Comparison of ENCODE assay signal across 29 cellular contexts in the genomic region with DNA sequence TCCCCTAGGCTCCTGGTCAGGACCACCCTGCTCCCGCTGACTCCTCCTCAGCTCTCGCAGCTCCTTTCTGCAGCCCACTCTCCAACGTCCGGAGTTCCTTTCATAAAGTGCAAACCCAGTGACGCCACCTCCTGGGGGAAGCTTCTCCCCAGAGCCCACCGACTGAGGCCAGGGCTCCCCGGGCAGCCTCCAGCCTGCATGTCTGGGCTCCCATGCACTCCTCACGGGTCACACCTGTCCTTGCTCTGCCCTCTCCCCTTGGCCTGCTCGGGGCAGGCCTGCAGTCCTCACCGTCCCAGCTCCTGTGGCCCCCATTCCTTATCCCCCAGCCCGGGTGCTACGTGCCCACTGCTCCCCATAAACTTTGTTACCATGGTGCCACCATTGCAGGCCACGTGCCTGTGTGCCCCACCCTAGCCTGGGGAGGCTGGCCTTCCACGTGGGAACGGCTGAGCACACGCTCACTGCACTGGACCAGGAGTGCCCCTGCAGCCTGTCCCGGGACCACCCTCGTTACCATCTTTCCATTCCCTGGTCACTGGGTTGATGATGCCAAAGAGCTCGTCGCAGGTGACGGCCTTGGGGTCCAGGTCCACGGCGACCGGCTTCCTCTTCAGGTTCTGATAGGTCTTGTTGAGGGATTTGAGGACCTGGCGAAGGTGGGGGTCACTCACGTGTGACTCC.
"Had no signal": no experiment of that assay in that cellular context is flagged by ENCODE, and none has a peak within 500 bp of the region (broad histone marks: within the 10 kb centered on the region; RNA-seq: fewer than 3 reads in every experiment).

No MANE protein-coding gene starts in this region.

- DNase-seq: activated CD4-positive, alpha-beta T cell treated with anti-CD3 and anti-CD28 coated beads for 48 hours; activated CD4-positive, alpha-beta T cell treated with anti-CD3 and anti-CD28 coated beads, Interleukin-2, amount 50 U/mL, for 4 hours; activated CD4-positive, CD25-positive, alpha-beta regulatory T cell treated with anti-CD3 and anti-CD28 coated beads, Interleukin-2, amount 50 U/mL, for 72 hours; activated CD8-positive, alpha-beta memory T cell treated with anti-CD3 and anti-CD28 coated beads, Interleukin-2, amount 50 U/mL, for 48 hours; activated CD8-positive, alpha-beta T cell treated with anti-CD3 and anti-CD28 coated beads, Interleukin-2, amount 10 ng/mL, durations not matched to agents 7 days and 5 days; activated effector memory CD4-positive, alpha-beta T cell treated with Interleukin-2 at 50 U/mL for 16 hours; activated naive CD4-positive, alpha-beta T cell; activated naive CD8-positive, alpha-beta T cell treated with anti-CD3 and anti-CD28 coated beads, Interleukin-2, amount 50 U/mL, for 24 hours; activated T-cell treated with anti-CD3 and anti-CD28 coated beads, Interleukin-2, amount 50 U/mL, for 24 hours; amniotic stem cell; body of pancreas; central memory CD4-positive, alpha-beta T cell; NCI-H1092; NCI-H1417; NCI-H1930; NCI-H2171; NCI-H2227 treated with DMSO at 0.1 percent for 48 hours; NCI-H446 treated with DMSO at 0.1 percent for 48 hours; NCI-H526; NCI-H82; NK-92 treated with Interleukin-12 subunit alpha and Interleukin-12 subunit beta, amount 100 ng/mL, for 24 hours; Peyer's patch; SHP77 had no signal

- H3K27ac ChIP-seq: ascending aorta, Peyer's patch, SJSA1 had no signal

- H3K27me3 Mint-ChIP-seq: activated naive CD4-positive, alpha-beta T cell treated with anti-CD3 and anti-CD28 coated beads, Interleukin-2, amount 50 U/mL, for 24 hours; activated naive CD8-positive, alpha-beta T cell treated with anti-CD3 and anti-CD28 coated beads, Interleukin-2, amount 50 U/mL, for 24 hours; activated T-cell treated with anti-CD3 and anti-CD28 coated beads, Interleukin-2, amount 50 U/mL, for 24 hours had no signal

- H3K36me3 ChIP-seq: ascending aorta, Peyer's patch, SJSA1 had no signal

- H3K27me3 ChIP-seq: ascending aorta, body of pancreas, Peyer's patch had no signal

- H3K9me3 ChIP-seq: ascending aorta, body of pancreas, Peyer's patch, SJSA1 had no signal

- H3K27ac Mint-ChIP-seq: activated CD8-positive, alpha-beta T cell treated with anti-CD3 and anti-CD28 coated beads, Interleukin-2, amount 10 ng/mL, durations not matched to agents 7 days and 5 days; activated naive CD4-positive, alpha-beta T cell treated with anti-CD3 and anti-CD28 coated beads, Interleukin-2, amount 50 U/mL, for 24 hours; activated naive CD8-positive, alpha-beta T cell treated with anti-CD3 and anti-CD28 coated beads, Interleukin-2, amount 50 U/mL, for 24 hours; activated T-cell treated with anti-CD3 and anti-CD28 coated beads, Interleukin-2, amount 50 U/mL, for 24 hours; activated T-helper 1 cell treated with anti-CD3 and anti-CD28 coated beads, Interleukin-12 subunit alpha, Interleukin-12 subunit beta, Interleukin-2, Interleukin-4 antibody, amounts not matched to agents 30 ng/mL and 10 ng/mL and 1 ng/mL, durations not matched to agents 14 hours and 24 hours and 36 hours; T-helper 1 cell treated with Interleukin-12 subunit alpha and Interleukin-12 subunit beta and Interleukin-4 antibody, amounts not matched to agents 30 μg/mL and 1 μg/mL, for 36 hours; WTC11 had no signal

- H3K4me1 ChIP-seq: ascending aorta, body of pancreas, Peyer's patch, SJSA1 had no signal

- H3K36me3 Mint-ChIP-seq: activated naive CD4-positive, alpha-beta T cell treated with anti-CD3 and anti-CD28 coated beads, Interleukin-2, amount 50 U/mL, for 24 hours; WTC11 had no signal

- H3K9me3 Mint-ChIP-seq: activated naive CD4-positive, alpha-beta T cell treated with anti-CD3 and anti-CD28 coated beads, Interleukin-2, amount 50 U/mL, for 24 hours; activated naive CD8-positive, alpha-beta T cell treated with anti-CD3 and anti-CD28 coated beads, Interleukin-2, amount 50 U/mL, for 24 hours; activated T-cell treated with anti-CD3 and anti-CD28 coated beads, Interleukin-2, amount 50 U/mL, for 24 hours; activated T-helper 1 cell treated with anti-CD3 and anti-CD28 coated beads, Interleukin-12 subunit alpha, Interleukin-12 subunit beta, Interleukin-2, Interleukin-4 antibody, amounts not matched to agents 30 ng/mL and 10 ng/mL and 1 ng/mL, durations not matched to agents 14 hours and 24 hours and 36 hours; T-helper 1 cell treated with Interleukin-12 subunit alpha and Interleukin-12 subunit beta and Interleukin-4 antibody, amounts not matched to agents 30 μg/mL and 1 μg/mL, for 36 hours; WTC11 had no signal

- H3K4me3 Mint-ChIP-seq: activated CD8-positive, alpha-beta T cell treated with anti-CD3 and anti-CD28 coated beads, Interleukin-2, amount 10 ng/mL, durations not matched to agents 7 days and 5 days; activated naive CD4-positive, alpha-beta T cell treated with anti-CD3 and anti-CD28 coated beads, Interleukin-2, amount 50 U/mL, for 24 hours; activated naive CD8-positive, alpha-beta T cell treated with anti-CD3 and anti-CD28 coated beads, Interleukin-2, amount 50 U/mL, for 24 hours; activated T-cell treated with anti-CD3 and anti-CD28 coated beads, Interleukin-2, amount 50 U/mL, for 24 hours; activated T-helper 1 cell treated with anti-CD3 and anti-CD28 coated beads, Interleukin-12 subunit alpha, Interleukin-12 subunit beta, Interleukin-2, Interleukin-4 antibody, amounts not matched to agents 30 ng/mL and 10 ng/mL and 1 ng/mL, durations not matched to agents 14 hours and 24 hours and 36 hours; T-helper 1 cell treated with Interleukin-12 subunit alpha and Interleukin-12 subunit beta and Interleukin-4 antibody, amounts not matched to agents 30 μg/mL and 1 μg/mL, for 36 hours; WTC11 had no signal

- ATAC-seq: activated CD8-positive, alpha-beta T cell treated with anti-CD3 and anti-CD28 coated beads, Interleukin-2, amount 10 ng/mL, durations not matched to agents 7 days and 5 days; activated naive CD8-positive, alpha-beta T cell treated with anti-CD3 and anti-CD28 coated beads, Interleukin-2, amount 50 U/mL, for 24 hours; body of pancreas; WTC11 had no signal

- H3K4me1 Mint-ChIP-seq: activated naive CD4-positive, alpha-beta T cell treated with anti-CD3 and anti-CD28 coated beads, Interleukin-2, amount 50 U/mL, for 24 hours; activated naive CD8-positive, alpha-beta T cell treated with anti-CD3 and anti-CD28 coated beads, Interleukin-2, amount 50 U/mL, for 24 hours had no signal

- H3K4me3 ChIP-seq: ascending aorta, body of pancreas, Peyer's patch, SJSA1 had no signal
